Comparison of ENCODE assay signal across 8 cellular contexts in genomic region chr3:98657429-98657828, GRCh38.
A peak's percentile ranks its signal among the peaks of the same experiment; 100 is the strongest.
DNase-seq lines count a peak whose midpoint lies in the region; ATAC-seq and TF ChIP-seq lines count a peak whose summit lies in the region.

No MANE protein-coding gene starts in this region.

- H3K79me2 ChIP-seq in fibroblast of lung (ENCODE audit: control insufficient read depth, insufficient read depth, low read length) = no peaks in the 10 kb centered on the region

- H3K4me2 ChIP-seq in fibroblast of lung (ENCODE audit: extremely low read depth, insufficient read depth, low read length) = no peak overlapping the region

- H3K9ac ChIP-seq in fibroblast of lung (ENCODE audit: insufficient read depth, low read length) = no peak overlapping the region

- no peak overlapping the region for H2AFZ ChIP-seq in fibroblast of lung (ENCODE audit: low read length)

- H4K20me1 ChIP-seq in fibroblast of lung (ENCODE audit: control insufficient read depth, extremely low read depth, insufficient read depth, low read length) = no peaks in the 10 kb centered on the region

- ATAC-seq in GM21423 (IDR thresholded peaks at IDR 0.05; ENCODE audit: unreplicated experiment) (peak; percentile 95), HG03558 (IDR thresholded peaks at IDR 0.05; ENCODE audit: extremely low read depth, unreplicated experiment) (peak; percentile 84)

- no peak overlapping the region for H3K27ac ChIP-seq in fibroblast of lung (ENCODE audit: insufficient read depth, low read length)

- no peak overlapping the region for H3K4me3 ChIP-seq in GM06990 (replicated peaks; ENCODE audit: low read depth, low read length)
- no peak overlapping the region for H3K4me3 ChIP-seq in fibroblast of lung (replicated peaks in 1 of 4; ENCODE audit: control extremely low read depth in 1 of 4, insufficient read depth in 1 of 4, low read depth in 3 of 4, low read length in 4 of 4)

- H3K4me1 Mint-ChIP-seq in activated CD4-positive, alpha-beta T cell treated with anti-CD3 and anti-CD28 coated beads, Interleukin-2, amount 10 ng/mL, durations not matched to agents 7 days and 5 days = peaks cover 3% of the 10 kb centered on the region
- no peaks in the 10 kb centered on the region for H3K4me1 Mint-ChIP-seq in HFFc6 (ENCODE audit: low read depth)

- TF ChIP-seq CTCF in GM06990 (IDR thresholded peaks at IDR 0.05; ENCODE audit: insufficient read depth, low read length, poor library complexity, severe bottlenecking) (peak; percentile 89), fibroblast of lung (conservative IDR thresholded peaks at IDR 0.05 in 1 of 2, IDR thresholded peaks at IDR 0.05 in 1 of 2; ENCODE audit: low read depth in 1 of 2, low read length in 2 of 2) (peak; percentile 12 to 23), HFFc6 (IDR thresholded peaks at IDR 0.05) (no peak)

- H3K36me3 ChIP-seq in GM06990 (ENCODE audit: control insufficient read depth, insufficient read depth, low read length) (no peaks in the 10 kb centered on the region), fibroblast of lung (ENCODE audit: control insufficient read depth, insufficient read depth, low read length) (no peaks in the 10 kb centered on the region)

- POLR2A ChIA-PET in activated CD4-positive, alpha-beta T cell treated with anti-CD3 and anti-CD28 coated beads, Interleukin-2, amount 10 ng/mL, durations not matched to agents 7 days and 5 days (lab: Charles Lee) = no interaction called here

- H3K9me3 Mint-ChIP-seq in activated CD4-positive, alpha-beta T cell treated with anti-CD3 and anti-CD28 coated beads, Interleukin-2, amount 10 ng/mL, durations not matched to agents 7 days and 5 days = no peaks in the 10 kb centered on the region
- no peaks in the 10 kb centered on the region for H3K9me3 Mint-ChIP-seq in HFFc6

- no peaks in the 10 kb centered on the region for H3K36me3 Mint-ChIP-seq in activated CD4-positive, alpha-beta T cell treated with anti-CD3 and anti-CD28 coated beads, Interleukin-2, amount 10 ng/mL, durations not matched to agents 7 days and 5 days (ENCODE audit: low read depth)
- H3K36me3 Mint-ChIP-seq in HFFc6 (ENCODE audit: low read depth) = no peaks in the 10 kb centered on the region

- no peaks in the 10 kb centered on the region for H3K4me1 ChIP-seq in fibroblast of lung (ENCODE audit: control insufficient read depth, extremely low read depth, insufficient read depth, low read length)

- CTCF ChIA-PET in activated CD4-positive, alpha-beta T cell treated with anti-CD3 and anti-CD28 coated beads, Interleukin-2, amount 10 ng/mL, durations not matched to agents 7 days and 5 days (lab: Charles Lee) = interaction anchor here (0.9 to 1.7 kb wide), 3 partner anchors 11 to 55 kb away, joined by 3 read pairs; no protein-coding TSS in a partner anchor

- DNase-seq in GM06990 (ENCODE audit: extremely low read depth, insufficient read length) = peak; percentile 74
- DNase-seq in activated CD4-positive, alpha-beta T cell treated with anti-CD3 and anti-CD28 coated beads, Interleukin-2, amount 10 ng/mL, durations not matched to agents 7 days and 5 days = peak; percentile 59
- DNase-seq in fibroblast of lung (ENCODE audit: low read depth in 2 of 2) = peak in 1 of 2 donors; percentile 1
- peak; percentile 35 for DNase-seq in stimulated activated CD4-positive, alpha-beta T cell treated with anti-CD3 and anti-CD28 coated beads, Interleukin-12 subunit alpha, Interleukin-12 subunit beta, amount 100 ng/mL, for 4 hours
- DNase-seq in HFFc6 = no peak
- no peak for DNase-seq in NCI-H446 (lab: John Stamatoyannopoulos, UW)

- peaks cover 30% of the 10 kb centered on the region for H3K27me3 Mint-ChIP-seq in activated CD4-positive, alpha-beta T cell treated with anti-CD3 and anti-CD28 coated beads, Interleukin-2, amount 10 ng/mL, durations not matched to agents 7 days and 5 days
- H3K27me3 Mint-ChIP-seq in HFFc6 (ENCODE audit: insufficient read depth) = peaks cover 8% of the 10 kb centered on the region

- H3K9me3 ChIP-seq in fibroblast of lung (ENCODE audit: control insufficient read depth, insufficient read depth, low read depth, low read length) = no peaks in the 10 kb centered on the region

- H3K27ac Mint-ChIP-seq in activated CD4-positive, alpha-beta T cell treated with anti-CD3 and anti-CD28 coated beads, Interleukin-2, amount 10 ng/mL, durations not matched to agents 7 days and 5 days = no peak overlapping the region
- H3K27ac Mint-ChIP-seq in HFFc6 = no peak overlapping the region

- peak overlapping the region; percentile 8 for H3K4me3 Mint-ChIP-seq in activated CD4-positive, alpha-beta T cell treated with anti-CD3 and anti-CD28 coated beads, Interleukin-2, amount 10 ng/mL, durations not matched to agents 7 days and 5 days
- no peak overlapping the region for H3K4me3 Mint-ChIP-seq in HFFc6

- no peaks in the 10 kb centered on the region; the same call in 1 of the 2 replicates for H3K27me3 ChIP-seq in GM06990 (replicated peaks; ENCODE audit: control insufficient read depth, insufficient read depth, low read length)
- no peaks in the 10 kb centered on the region for H3K27me3 ChIP-seq in fibroblast of lung (ENCODE audit: control insufficient read depth, insufficient read depth, low read length)

Comparison
In these comparisons a context has a peak if more than half of its experiments do, and no peak if none do; other contexts are left out.
1. DNase-seq: peak in GM06990 (single experiment), activated CD4-positive, alpha-beta T cell treated with anti-CD3 and anti-CD28 coated beads, Interleukin-2, amount 10 ng/mL, durations not matched to agents 7 days and 5 days (single experiment) and stimulated activated CD4-positive, alpha-beta T cell treated with anti-CD3 and anti-CD28 coated beads, Interleukin-12 subunit alpha, Interleukin-12 subunit beta, amount 100 ng/mL, for 4 hours (single experiment); none in HFFc6 (single experiment) and NCI-H446 (0 of 2).